Comparison of ENCODE assay signal across 19 cellular contexts in the genomic region with DNA sequence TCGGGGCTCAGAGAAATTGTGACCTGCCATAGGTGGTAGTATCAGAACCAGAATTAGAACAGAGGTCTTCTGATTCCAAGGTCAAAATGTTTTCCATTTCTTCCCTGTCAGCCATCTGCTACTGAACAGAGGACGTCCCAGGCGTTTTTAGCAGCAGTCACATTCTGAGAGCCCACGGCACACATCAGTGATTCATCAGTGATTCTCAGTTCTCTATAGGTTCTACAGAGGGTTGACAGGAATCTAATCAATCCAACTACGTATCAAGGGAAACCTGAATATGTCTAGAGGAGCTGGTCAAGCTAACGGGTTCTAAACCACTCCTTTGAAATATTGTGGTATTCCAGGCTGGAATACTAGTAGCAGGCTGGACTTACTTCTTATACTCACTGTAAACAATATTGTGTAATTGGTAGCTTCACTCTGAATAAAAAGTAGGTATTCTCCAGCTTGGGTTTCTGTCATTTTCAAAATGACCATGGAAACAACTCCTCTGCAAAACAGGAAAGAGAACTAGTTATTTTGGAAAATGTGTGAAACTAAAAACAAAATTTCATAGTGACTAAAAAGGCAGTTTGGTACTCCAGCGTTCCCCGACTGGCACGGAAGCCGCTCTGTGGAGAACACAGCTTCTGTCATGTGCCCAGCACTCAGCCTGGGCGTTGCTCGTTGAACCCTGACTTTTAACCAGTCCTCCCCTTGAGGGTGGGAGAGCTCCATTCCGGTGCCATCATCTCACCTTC. TPM values are rescaled to one million over a fixed set of nuclear protein-coding genes. Genes with fewer than 3 reads are reported as not detected.
DNase-seq lines count a peak whose midpoint lies in the region; ATAC-seq and TF ChIP-seq lines count a peak whose summit lies in the region.
"Had no signal": no experiment of that assay in that cellular context is flagged by ENCODE, and none has a peak within 500 bp of the region (broad histone marks: within the 10 kb centered on the region; RNA-seq: fewer than 3 reads in every experiment).

No MANE protein-coding gene starts in this region.

- no peak overlapping the region for H3K9ac ChIP-seq in SK-N-SH

- peak; percentile 38 for DNase-seq in GM13976 (ENCODE audit: low spot score)
- DNase-seq in HL-60 (ENCODE audit: low read depth in 1 of 2, low spot score in 1 of 2): no peak
- no peak for DNase-seq in immature natural killer cell
- DNase-seq in SK-N-SH: no peak
- DNase-seq in NCI-H345 treated with DMSO at 0.1 percent for 48 hours (lab: John Stamatoyannopoulos, UW; ENCODE audit: unreplicated experiment): no peak
- DNase-seq: activated CD4-positive, alpha-beta T cell treated with anti-CD3 and anti-CD28 coated beads for 48 hours; activated gamma-delta T cell; DMS79; head of caudate nucleus; left cardiac atrium; naive B cell; NCI-H1105; NCI-H510A; stimulated activated naive CD4-positive, alpha-beta T cell had no signal

- no peaks in the 10 kb centered on the region for H3F3A ChIP-seq in SK-N-SH (replicated peaks; ENCODE audit: insufficient read depth)

- H3K27ac ChIP-seq in HL-60 (replicated peaks) (peak overlapping the region; percentile 69), SK-N-SH (ENCODE audit: low read depth in 2 of 2, low read length in 1 of 2) (no peak overlapping the region)

- H3K4me1 Mint-ChIP-seq in immature natural killer cell: peaks cover 11 to 17% of the 10 kb centered on the region in 2 donors

- no peaks in the 10 kb centered on the region for H4K20me1 ChIP-seq in SK-N-SH (ENCODE audit: insufficient read depth)

- H3K9me3 Mint-ChIP-seq in immature natural killer cell: no peaks in the 10 kb centered on the region
- H3K9me3 Mint-ChIP-seq: naive B cell; T-helper 1 cell treated with Interleukin-12 subunit alpha and Interleukin-12 subunit beta and Interleukin-4 antibody, amounts not matched to agents 30 μg/mL and 1 μg/mL, for 36 hours had no signal

- no peaks in the 10 kb centered on the region for H3K36me3 ChIP-seq in SK-N-SH (replicated peaks in 1 of 2; ENCODE audit: control insufficient read depth in 1 of 2, insufficient read depth in 2 of 2, low read length in 1 of 2)

- H3K9me3 ChIP-seq in SK-N-SH: no peaks in the 10 kb centered on the region

- POLR2A ChIA-PET in SK-N-SH (lab: Yijun Ruan, JAX): no interaction called here

- H3K79me2 ChIP-seq in SK-N-SH (ENCODE audit: insufficient read depth): no peaks in the 10 kb centered on the region

- TF ChIP-seq RAD21 in SK-N-SH (IDR thresholded peaks at IDR 0.05; ENCODE audit: low read length): no peak

- H3K4me3 ChIP-seq in HL-60 (replicated peaks; ENCODE audit: insufficient read depth, low read length) (no peak overlapping the region), SK-N-SH (ENCODE audit: low read depth in 2 of 2, low read length in 1 of 2) (no peak overlapping the region)

- no peak overlapping the region for H2AFZ ChIP-seq in SK-N-SH (ENCODE audit: low read depth)

- no peak overlapping the region for H3K4me3 Mint-ChIP-seq in immature natural killer cell
- H3K4me3 Mint-ChIP-seq: T-helper 1 cell treated with Interleukin-12 subunit alpha and Interleukin-12 subunit beta and Interleukin-4 antibody, amounts not matched to agents 30 μg/mL and 1 μg/mL, for 36 hours had no signal

- WGBS in SK-N-SH (ENCODE audit: low lambda C conversion rate): 9% methylated on average over 11 of the region's 13 CpGs

- no peak for TF ChIP-seq EP300 in SK-N-SH (IDR thresholded peaks at IDR 0.05; ENCODE audit: borderline replicate concordance in 1 of 2, low read depth in 1 of 2, low read length in 1 of 2)

- TF ChIP-seq CTCF in GM13976 (IDR thresholded peaks at IDR 0.05; ENCODE audit: borderline replicate concordance, control extremely low read depth, extremely low read depth, insufficient read depth, missing control alignments) (no peak), HL-60 (IDR thresholded peaks at IDR 0.05; ENCODE audit: insufficient read depth, low read length) (no peak), SK-N-SH (IDR thresholded peaks at IDR 0.05) (no peak)

- CTCF ChIA-PET in SK-N-SH (lab: Yijun Ruan, JAX): interaction anchor here (0.6 to 0.7 kb wide), 2 partner anchors 599 to 1158 kb away, joined by 3 read pairs; no protein-coding TSS in a partner anchor

- in situ Hi-C loops in GM13976 (cut with MboI; ENCODE audit: low sequenced_read_pairs, unreplicated experiment): no loop called here

- H3K9me2 ChIP-seq in SK-N-SH: no peaks in the 10 kb centered on the region

- ATAC-seq in GM19463 (IDR thresholded peaks at IDR 0.05; ENCODE audit: unreplicated experiment): peak; percentile 66
- peak; percentile 64 for ATAC-seq in HG02870 (IDR thresholded peaks at IDR 0.05; ENCODE audit: unreplicated experiment)
- no peak for ATAC-seq in HG03097 (IDR thresholded peaks at IDR 0.05; ENCODE audit: low FRiP score, unreplicated experiment)
- ATAC-seq: left cardiac atrium, Panc1 had no signal

- H3K27me3 Mint-ChIP-seq in immature natural killer cell (ENCODE audit: low read depth in 3 of 3): peaks cover 3 to 15% (median 5%) of the 10 kb centered on the region in 3 donors
- H3K27me3 Mint-ChIP-seq: naive B cell had no signal

- no peaks in the 10 kb centered on the region for H3K36me3 Mint-ChIP-seq in immature natural killer cell
- H3K36me3 Mint-ChIP-seq: naive B cell had no signal

- H3K27ac Mint-ChIP-seq in immature natural killer cell: no peak overlapping the region
- H3K27ac Mint-ChIP-seq: naive B cell; T-helper 1 cell treated with Interleukin-12 subunit alpha and Interleukin-12 subunit beta and Interleukin-4 antibody, amounts not matched to agents 30 μg/mL and 1 μg/mL, for 36 hours had no signal

- H3K4me2 ChIP-seq in SK-N-SH: no peak overlapping the region

- no peaks in the 10 kb centered on the region for H3K27me3 ChIP-seq in HL-60 (ENCODE audit: insufficient read depth, poor library complexity, severe bottlenecking)
- H3K27me3 ChIP-seq in SK-N-SH (ENCODE audit: insufficient read depth): peaks cover 40% of the 10 kb centered on the region

- no peaks in the 10 kb centered on the region for H3K4me1 ChIP-seq in SK-N-SH (ENCODE audit: control insufficient read depth in 1 of 2, insufficient read depth in 2 of 2, low read depth in 1 of 2, low read length in 1 of 2)

TF ChIP-seq in SK-N-SH, 30 proteins besides CTCF, POLR2A, EP300 and RAD21:
- no peak for TF ChIP-seq SMC3 (IDR thresholded peaks at IDR 0.05; ENCODE audit: low read depth, low read length)
- no peak for TF ChIP-seq GABPA (IDR thresholded peaks at IDR 0.05; ENCODE audit: low read depth)
- no peak for TF ChIP-seq JUND (IDR thresholded peaks at IDR 0.05)
- TF ChIP-seq, protein P1, sequence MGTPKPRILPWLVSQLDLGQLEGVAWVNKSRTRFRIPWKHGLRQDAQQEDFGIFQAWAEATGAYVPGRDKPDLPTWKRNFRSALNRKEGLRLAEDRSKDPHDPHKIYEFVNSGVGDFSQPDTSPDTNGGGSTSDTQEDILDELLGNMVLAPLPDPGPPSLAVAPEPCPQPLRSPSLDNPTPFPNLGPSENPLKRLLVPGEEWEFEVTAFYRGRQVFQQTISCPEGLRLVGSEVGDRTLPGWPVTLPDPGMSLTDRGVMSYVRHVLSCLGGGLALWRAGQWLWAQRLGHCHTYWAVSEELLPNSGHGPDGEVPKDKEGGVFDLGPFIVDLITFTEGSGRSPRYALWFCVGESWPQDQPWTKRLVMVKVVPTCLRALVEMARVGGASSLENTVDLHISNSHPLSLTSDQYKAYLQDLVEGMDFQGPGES (IDR thresholded peaks at IDR 0.05; ENCODE audit: low read depth, low read length): no peak
- TF ChIP-seq, protein P2, sequence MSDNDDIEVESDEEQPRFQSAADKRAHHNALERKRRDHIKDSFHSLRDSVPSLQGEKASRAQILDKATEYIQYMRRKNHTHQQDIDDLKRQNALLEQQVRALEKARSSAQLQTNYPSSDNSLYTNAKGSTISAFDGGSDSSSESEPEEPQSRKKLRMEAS (IDR thresholded peaks at IDR 0.05; ENCODE audit: low read depth): no peak
- TF ChIP-seq, protein P3, sequence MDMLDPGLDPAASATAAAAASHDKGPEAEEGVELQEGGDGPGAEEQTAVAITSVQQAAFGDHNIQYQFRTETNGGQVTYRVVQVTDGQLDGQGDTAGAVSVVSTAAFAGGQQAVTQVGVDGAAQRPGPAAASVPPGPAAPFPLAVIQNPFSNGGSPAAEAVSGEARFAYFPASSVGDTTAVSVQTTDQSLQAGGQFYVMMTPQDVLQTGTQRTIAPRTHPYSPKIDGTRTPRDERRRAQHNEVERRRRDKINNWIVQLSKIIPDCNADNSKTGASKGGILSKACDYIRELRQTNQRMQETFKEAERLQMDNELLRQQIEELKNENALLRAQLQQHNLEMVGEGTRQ (IDR thresholded peaks at IDR 0.05; ENCODE audit: borderline replicate concordance, low read depth, low read length): no peak
- TF ChIP-seq MXI1 (IDR thresholded peaks at IDR 0.05; ENCODE audit: low read depth, low read length): no peak
- no peak for TF ChIP-seq RXRA (IDR thresholded peaks at IDR 0.05; ENCODE audit: borderline replicate concordance, low read depth)

RNA-seq across cellular contexts. Expression of a gene that starts 43.2 kb away (rescaled TPM):
- 1 to 10 TPM in 2 of 3 donors, under 1 TPM in 1; 0.80 to 1.6 (median 1.2) TPM for polyA plus RNA-seq in immature natural killer cell
- polyA plus RNA-seq in SK-N-SH (2012; rRNA removed): not detected in 2 replicates
- polyA plus RNA-seq in SK-N-SH (2012; cell fraction: cytosol; rRNA removed): not detected in 2 replicates
- polyA plus RNA-seq in SK-N-SH (2012; cell fraction: nucleus; rRNA removed): not detected in 2 replicates
